ENCODE assay signal across 11 cellular contexts in the genomic region with DNA sequence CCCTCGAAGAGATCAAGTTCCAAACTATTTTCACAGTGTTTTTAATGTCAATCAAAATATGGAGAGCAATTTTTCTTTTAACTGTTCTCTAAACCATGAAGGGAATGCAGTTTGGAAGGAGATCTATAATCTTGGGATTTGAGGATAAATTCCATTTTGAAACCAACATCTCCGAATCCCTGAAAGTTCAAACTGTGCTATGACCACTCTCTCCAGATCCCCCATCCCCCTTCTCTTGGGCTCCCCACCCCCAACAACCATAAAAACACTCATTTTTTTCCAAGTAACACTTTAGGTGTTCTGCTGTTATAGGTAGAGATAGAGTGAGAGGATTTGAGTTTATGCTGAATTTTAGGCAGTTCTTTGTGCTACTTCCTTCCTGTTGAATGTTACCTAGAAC. TPM values are rescaled to one million over a fixed set of nuclear protein-coding genes. Genes with fewer than 3 reads are reported as not detected.
DNase-seq lines count a peak whose midpoint lies in the region; ATAC-seq and TF ChIP-seq lines count a peak whose summit lies in the region.
"Had no signal": no experiment of that assay in that cellular context is flagged by ENCODE, and none has a peak within 500 bp of the region (broad histone marks: within the 10 kb centered on the region; RNA-seq: fewer than 3 reads in every experiment).

No MANE protein-coding gene starts in this region.

- H3K9me3 Mint-ChIP-seq in nephron: no peaks in the 10 kb centered on the region
- H3K9me3 Mint-ChIP-seq: immature natural killer cell had no signal

- H3K27ac Mint-ChIP-seq in nephron: peak overlapping the region; percentile 90 to 99 (median 94)
- H3K27ac Mint-ChIP-seq: immature natural killer cell had no signal

- H3K9me3 ChIP-seq in heart right ventricle: no peaks in the 10 kb centered on the region
- H3K9me3 ChIP-seq in uterus: no peaks in the 10 kb centered on the region

- H3K36me3 Mint-ChIP-seq in nephron (ENCODE audit: low read depth): peaks cover 7% of the 10 kb centered on the region
- H3K36me3 Mint-ChIP-seq: immature natural killer cell had no signal

- H3K27ac ChIP-seq in heart right ventricle: peak overlapping the region; percentile 21 to 97 (median 90)
- H3K27ac ChIP-seq in uterus: peak overlapping the region; percentile 90 to 96
- H3K27ac ChIP-seq: KMS-11 had no signal

- ATAC-seq in heart right ventricle (no peak), GM21737 (IDR thresholded peaks at IDR 0.05; ENCODE audit: unreplicated experiment) (no peak)

- no peaks in the 10 kb centered on the region for H3K27me3 Mint-ChIP-seq in nephron (ENCODE audit: low read depth)

- DNase-seq in heart right ventricle: no peak
- DNase-seq in cardiac septum (ENCODE audit: low spot score): no peak
- no peak for DNase-seq in epithelial cell of esophagus (ENCODE audit: low read depth)
- DNase-seq in uterus: no peak
- DNase-seq in activated CD4-positive, CD25-positive, alpha-beta regulatory T cell (lab: John Stamatoyannopoulos, UW): no peak
- no peak for DNase-seq in GM13976 (ENCODE audit: low spot score)
- DNase-seq: cerebellar nuclear complex, immature natural killer cell had no signal

- intact Hi-C loops in heart right ventricle (cut with DNase I): loop anchor here in 7 of 10 donors (5.0 to 10.0 kb wide), 8 partner anchors 46 to 154 kb away; no protein-coding TSS in a partner anchor
- intact Hi-C loops in cardiac septum (cut with DNase I): loop anchor here (5.0 kb wide), 1 partner anchor 146 kb away; no protein-coding TSS in a partner anchor
- intact Hi-C loops in uterus (cut with DNase I; ENCODE audit: low total_unique reads): no loop called here

- H3K4me3 ChIP-seq in heart right ventricle (peak overlapping the region; percentile 50 to 80 (median 68)), epithelial cell of esophagus (ENCODE audit: low read length) (peak overlapping the region; percentile 67), uterus (peak overlapping the region; percentile 63 to 78)

- 15 to 25% methylated on average over 2 of the region's 2 CpGs for WGBS in heart right ventricle, 2 donors

- H3K4me1 Mint-ChIP-seq in nephron: peaks cover 44% of the 10 kb centered on the region
- H3K4me1 Mint-ChIP-seq: immature natural killer cell had no signal

- in situ Hi-C loops in GM13976 (cut with MboI; ENCODE audit: low sequenced_read_pairs, unreplicated experiment): no loop called here

- no peak for TF ChIP-seq POLR2A in uterus (IDR thresholded peaks at IDR 0.05)

- H3K4me1 ChIP-seq in heart right ventricle: peaks cover 6 to 79% (median 59%) of the 10 kb centered on the region in 9 donors
- H3K4me1 ChIP-seq in uterus: peaks cover 0 to 5% of the 10 kb centered on the region in 2 donors

- H3K36me3 ChIP-seq in heart right ventricle (peaks cover 0 to 18% (median 0%) of the 10 kb centered on the region in 9 donors), uterus (no peaks in the 10 kb centered on the region)

- no peaks in the 10 kb centered on the region for H3K27me3 ChIP-seq in heart right ventricle
- H3K27me3 ChIP-seq in uterus: no peaks in the 10 kb centered on the region

- H3K4me3 Mint-ChIP-seq in nephron: peak overlapping the region; percentile 85 to 92 (median 88)
- H3K4me3 Mint-ChIP-seq: immature natural killer cell had no signal

- TF ChIP-seq CTCF in heart right ventricle (IDR thresholded peaks at IDR 0.05) (no peak), epithelial cell of esophagus (IDR thresholded peaks at IDR 0.05; ENCODE audit: insufficient read depth, low read depth, low read length, missing control alignments) (no peak), nephron (IDR thresholded peaks at IDR 0.05; ENCODE audit: unreplicated experiment in 3 of 3) (no peak), uterus (IDR thresholded peaks at IDR 0.05) (no peak), GM13976 (IDR thresholded peaks at IDR 0.05; ENCODE audit: borderline replicate concordance, control extremely low read depth, extremely low read depth, insufficient read depth, missing control alignments) (no peak)

RNA-seq across cellular contexts. Expression of a gene that starts 1.7 kb away (rescaled TPM):
- total RNA-seq in heart right ventricle: 100 to 1,000 TPM in 9 of 10 donors, 10 to 100 TPM in 1; 96.6 to 180 (median 132) TPM
- polyA plus RNA-seq in heart right ventricle: 100 to 1,000 TPM in 1 of 2 donors, 10 to 100 TPM in 1; 69.9 to 119 TPM
- total RNA-seq in cardiac septum: 237 TPM
- total RNA-seq in uterus: 1,000 to 10,000 TPM in 1 of 4 donors, 100 to 1,000 TPM in 3; 351 to 1,046 (median 551) TPM
